10 cellular contexts compared by ENCODE assay signal in the genomic region with DNA sequence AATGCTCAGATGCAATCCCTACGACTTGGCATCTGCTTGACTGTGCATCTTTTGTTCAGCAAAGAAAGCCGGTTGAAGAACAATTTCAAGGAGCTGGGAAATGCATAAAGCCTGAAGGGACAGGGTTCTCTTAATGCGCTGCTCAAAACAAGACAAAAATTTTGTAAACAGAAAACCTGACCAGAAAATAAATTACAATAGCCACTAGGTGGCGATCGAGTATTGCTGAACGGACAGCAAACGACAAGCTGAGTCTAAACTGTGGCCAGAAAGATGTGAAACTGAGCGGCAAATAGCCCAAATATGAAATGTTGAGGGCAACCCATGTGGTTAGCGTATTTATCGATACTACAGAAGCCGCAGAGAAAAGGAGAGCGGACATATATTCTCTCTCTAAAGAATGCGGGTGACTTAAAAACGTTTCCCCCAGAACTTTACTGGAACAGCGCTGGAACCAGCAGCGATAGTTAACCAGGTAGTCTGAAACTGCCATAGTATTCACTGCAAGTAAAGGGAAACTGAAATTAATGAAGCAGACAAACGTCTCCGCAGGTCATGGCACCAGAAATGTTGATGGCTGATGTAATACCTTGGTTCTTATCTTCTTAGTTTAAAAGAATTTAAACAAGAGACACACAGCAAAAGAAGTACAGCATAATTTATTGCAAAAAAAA. TPM values are rescaled to one million over a fixed set of nuclear protein-coding genes. Genes with fewer than 3 reads are reported as not detected.
DNase-seq lines count a peak whose midpoint lies in the region; ATAC-seq and TF ChIP-seq lines count a peak whose summit lies in the region.
"Not testable (repeated sequence)": the region's sequence is repeated elsewhere in the genome, so short reads cannot be mapped to it uniquely, and the experiment has no call there.
"Had no signal": no experiment of that assay in that cellular context is flagged by ENCODE, and none has a peak within 500 bp of the region (broad histone marks: within the 10 kb centered on the region; RNA-seq: fewer than 3 reads in every experiment).

No MANE protein-coding gene starts in this region.

- DNase-seq in Calu3: peak; percentile 1
- DNase-seq in activated T-cell treated with anti-CD3 and anti-CD28 coated beads, Interleukin-2, amount 50 U/mL, for 72 hours: peak in 1 of 2 donors; percentile 7
- DNase-seq in epithelial cell of esophagus (ENCODE audit: low read depth); neural progenitor cell (ENCODE audit: low spot score): not testable (repeated sequence)

- ATAC-seq in GM19035 (IDR thresholded peaks at IDR 0.05; ENCODE audit: unreplicated experiment) (peak; percentile 89), GM21737 (IDR thresholded peaks at IDR 0.05; ENCODE audit: unreplicated experiment) (peak; percentile 83), HG02970 (IDR thresholded peaks at IDR 0.05; ENCODE audit: low FRiP score, unreplicated experiment) (peak; percentile 58)
- peak; percentile 57 to 60 for ATAC-seq in activated T-cell treated with anti-CD3 and anti-CD28 coated beads, Interleukin-2, amount 50 U/mL, for 72 hours (replicated peaks in 1 of 2)

- not testable (repeated sequence) for H3K36me3 ChIP-seq in neural progenitor cell

- not testable (repeated sequence) for BruUV-seq in Calu3 (replicated peaks; lab: Mats Ljungman, UMichigan)

- not testable (repeated sequence) for H4K20me1 ChIP-seq in neural progenitor cell (ENCODE audit: low read depth)

- H3K9me3 ChIP-seq in neural progenitor cell (ENCODE audit: low read depth): not testable (repeated sequence)

- H3K79me2 ChIP-seq in neural progenitor cell (ENCODE audit: low read depth): not testable (repeated sequence)

- H3K36me3 Mint-ChIP-seq in Calu3 (ENCODE audit: insufficient read depth, unreplicated experiment); activated T-cell treated with anti-CD3 and anti-CD28 coated beads, Interleukin-2, amount 50 U/mL, for 72 hours (ENCODE audit: insufficient read depth in 2 of 2); neural progenitor cell: not testable (repeated sequence)

- H3F3A ChIP-seq in neural progenitor cell (ENCODE audit: low read depth): not testable (repeated sequence)

- H3K4me3 ChIP-seq in epithelial cell of esophagus (ENCODE audit: low read length); neural progenitor cell: not testable (repeated sequence)

- TF ChIP-seq CTCF in Calu3 (IDR thresholded peaks at IDR 0.05; ENCODE audit: unreplicated experiment): not testable (repeated sequence)
- TF ChIP-seq CTCF in LNCAP (IDR thresholded peaks at IDR 0.05) (0 out of 2 replicates have a peak, but pooled peaks have one; percentile 8), epithelial cell of esophagus (IDR thresholded peaks at IDR 0.05; ENCODE audit: insufficient read depth, low read depth, low read length, missing control alignments) (peak; percentile 3), neural progenitor cell (IDR thresholded peaks at IDR 0.05) (peak; percentile 50)

- H3K27ac ChIP-seq in neural progenitor cell: not testable (repeated sequence)

- not testable (repeated sequence) for H3K4me1 ChIP-seq in neural progenitor cell

- H2AFZ ChIP-seq in neural progenitor cell (replicated peaks): not testable (repeated sequence)

- not testable (repeated sequence) for H3K27ac Mint-ChIP-seq in Calu3 (ENCODE audit: unreplicated experiment); activated T-cell treated with anti-CD3 and anti-CD28 coated beads, Interleukin-2, amount 50 U/mL, for 72 hours; neural progenitor cell

- not testable (repeated sequence) for H3K27me3 ChIP-seq in neural progenitor cell

- not testable (repeated sequence) for H3K4me2 ChIP-seq in neural progenitor cell

- not testable (repeated sequence) for H3K4me1 Mint-ChIP-seq in Calu3 (ENCODE audit: low read depth, unreplicated experiment); activated T-cell treated with anti-CD3 and anti-CD28 coated beads, Interleukin-2, amount 50 U/mL, for 72 hours (ENCODE audit: low read depth); neural progenitor cell

- not testable (repeated sequence) for H3K9ac ChIP-seq in neural progenitor cell

- CTCF ChIA-PET in Calu3 (lab: Charles Lee): not testable (repeated sequence)

- not testable (repeated sequence) for H3K4me3 Mint-ChIP-seq in Calu3 (ENCODE audit: low read depth, unreplicated experiment); activated T-cell treated with anti-CD3 and anti-CD28 coated beads, Interleukin-2, amount 50 U/mL, for 72 hours; neural progenitor cell

- intact Hi-C loops in Calu3 (cut with micrococcal nuclease; ENCODE audit: unreplicated experiment): not testable (repeated sequence)

- not testable (repeated sequence) for H3K9me3 Mint-ChIP-seq in Calu3 (ENCODE audit: low read depth, unreplicated experiment); activated T-cell treated with anti-CD3 and anti-CD28 coated beads, Interleukin-2, amount 50 U/mL, for 72 hours; neural progenitor cell

- not testable (repeated sequence) for H3K27me3 Mint-ChIP-seq in Calu3 (ENCODE audit: unreplicated experiment); activated T-cell treated with anti-CD3 and anti-CD28 coated beads, Interleukin-2, amount 50 U/mL, for 72 hours (ENCODE audit: low read depth); neural progenitor cell (ENCODE audit: insufficient read depth, low read depth)

RNA-seq across cellular contexts. Expression of a gene that starts 20.6 kb away (rescaled TPM):
- total RNA-seq in Calu3 (2022) (not detected in 2 replicates), neural progenitor cell (ENCODE audit: low replicate concordance) (not detected in 2 replicates)
- not detected for total RNA-seq in activated T-cell treated with anti-CD3 and anti-CD28 coated beads, Interleukin-2, amount 50 U/mL, for 72 hours
- total RNA-seq: epithelial cell of proximal tubule, right atrium auricular region had no signal
